In the genomic region with DNA sequence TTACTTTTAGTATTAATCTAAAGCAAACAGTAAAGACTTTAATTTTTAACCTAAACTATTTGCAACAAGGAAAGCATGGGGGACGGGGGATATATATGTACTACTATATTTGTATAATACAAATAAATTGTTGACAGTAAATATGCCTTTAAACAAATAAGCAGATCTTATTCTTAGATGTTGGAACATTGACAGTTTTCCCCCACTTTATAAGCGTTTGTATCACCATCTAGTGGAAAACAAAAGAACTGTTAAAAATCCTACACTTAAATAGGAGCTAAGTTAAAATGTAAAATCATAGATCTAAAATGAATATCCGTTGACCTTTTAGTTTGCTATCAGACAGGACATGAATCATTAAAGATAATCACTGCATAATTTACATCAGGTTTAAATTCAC, we compare ENCODE assay signal across 8 cellular contexts. TPM values are rescaled to one million over a fixed set of nuclear protein-coding genes. Genes with fewer than 3 reads are reported as not detected.
DNase-seq lines count a peak whose midpoint lies in the region; ATAC-seq and TF ChIP-seq lines count a peak whose summit lies in the region.
"Had no signal": no experiment of that assay in that cellular context is flagged by ENCODE, and none has a peak within 500 bp of the region (broad histone marks: within the 10 kb centered on the region; RNA-seq: fewer than 3 reads in every experiment).

No MANE protein-coding gene starts in this region.

- H3K9me2 ChIP-seq in Loucy (replicated peaks; ENCODE audit: low read depth, low read length), result no peaks in the 10 kb centered on the region

- peak; percentile 77 for TF ChIP-seq CTCF in Loucy (conservative IDR thresholded peaks at IDR 0.05; ENCODE audit: low read length)

- no peaks in the 10 kb centered on the region for H3K9me3 Mint-ChIP-seq in activated T-helper 2 cell treated with anti-CD3 and anti-CD28 coated beads, Interferon-gamma antibody, Interleukin-2, Interleukin-4, amounts not matched to agents 10 μg/mL and 5 μg/mL and 100 μg/mL, durations not matched to agents 14 hours and 24 hours and 36 hours
- H3K9me3 Mint-ChIP-seq: T-helper 1 cell treated with Interleukin-12 subunit alpha and Interleukin-12 subunit beta and Interleukin-4 antibody, amounts not matched to agents 30 μg/mL and 1 μg/mL, for 36 hours had no signal

- no peaks in the 10 kb centered on the region for H3K4me1 ChIP-seq in Loucy (ENCODE audit: insufficient read depth, low read length, poor library complexity, severe bottlenecking)

- H3K4me1 Mint-ChIP-seq in activated T-helper 2 cell treated with anti-CD3 and anti-CD28 coated beads, Interferon-gamma antibody, Interleukin-2, Interleukin-4, amounts not matched to agents 10 μg/mL and 5 μg/mL and 100 μg/mL, durations not matched to agents 14 hours and 24 hours and 36 hours (ENCODE audit: low read depth), result peaks cover 15% of the 10 kb centered on the region

- no peaks in the 10 kb centered on the region for H3K79me2 ChIP-seq in Loucy (ENCODE audit: insufficient read depth, low read length)

- intact Hi-C loops in activated T-helper 2 cell treated with anti-CD3 and anti-CD28 coated beads, Interferon-gamma antibody, Interleukin-2, Interleukin-4, amounts not matched to agents 10 μg/mL and 5 μg/mL and 100 μg/mL, durations not matched to agents 14 hours and 24 hours and 36 hours (cut with micrococcal nuclease), result loop anchor here (1.0 kb wide), 2 partner anchors 53 to 184 kb away; no protein-coding TSS in a partner anchor

- H3K27ac Mint-ChIP-seq in activated T-helper 2 cell treated with anti-CD3 and anti-CD28 coated beads, Interferon-gamma antibody, Interleukin-2, Interleukin-4, amounts not matched to agents 10 μg/mL and 5 μg/mL and 100 μg/mL, durations not matched to agents 14 hours and 24 hours and 36 hours, result no peak overlapping the region
- H3K27ac Mint-ChIP-seq: T-helper 1 cell treated with Interleukin-12 subunit alpha and Interleukin-12 subunit beta and Interleukin-4 antibody, amounts not matched to agents 30 μg/mL and 1 μg/mL, for 36 hours had no signal

- H3K9ac ChIP-seq in Loucy (ENCODE audit: low read depth, low read length, poor library complexity, severe bottlenecking), result no peak overlapping the region

- H3K4me3 ChIP-seq in Loucy (ENCODE audit: low read length, poor library complexity, severe bottlenecking), result no peak overlapping the region

- no peak overlapping the region for H3K4me3 Mint-ChIP-seq in activated T-helper 2 cell treated with anti-CD3 and anti-CD28 coated beads, Interferon-gamma antibody, Interleukin-2, Interleukin-4, amounts not matched to agents 10 μg/mL and 5 μg/mL and 100 μg/mL, durations not matched to agents 14 hours and 24 hours and 36 hours (ENCODE audit: low read depth)
- H3K4me3 Mint-ChIP-seq: T-helper 1 cell treated with Interleukin-12 subunit alpha and Interleukin-12 subunit beta and Interleukin-4 antibody, amounts not matched to agents 30 μg/mL and 1 μg/mL, for 36 hours had no signal

- DNase-seq in GF-D8 (lab: John Stamatoyannopoulos, UW) (peak; percentile 28), brain pericyte (ENCODE audit: low read depth, low spot score) (peak; percentile 13), medulla oblongata (ENCODE audit: extremely low spot score) (peak; percentile 54)
- no peak for DNase-seq in activated T-helper 2 cell treated with anti-CD3 and anti-CD28 coated beads, Interferon-gamma antibody, Interleukin-2, Interleukin-4, amounts not matched to agents 10 μg/mL and 5 μg/mL and 100 μg/mL, durations not matched to agents 14 hours and 24 hours and 36 hours (ENCODE audit: low spot score)

- no peaks in the 10 kb centered on the region for H3K9me3 ChIP-seq in Loucy (ENCODE audit: insufficient read depth, low read depth, low read length)

- ATAC-seq in GM18511 (IDR thresholded peaks at IDR 0.05; ENCODE audit: unreplicated experiment) (no peak), GM19324 (IDR thresholded peaks at IDR 0.05; ENCODE audit: low FRiP score, unreplicated experiment) (no peak)

- H3K27me3 ChIP-seq in Loucy (ENCODE audit: insufficient read depth, low read length, poor library complexity, severe bottlenecking), result no peaks in the 10 kb centered on the region

- no peaks in the 10 kb centered on the region for H4K20me1 ChIP-seq in Loucy (ENCODE audit: insufficient read depth, low read length, poor library complexity, severe bottlenecking)

- no peaks in the 10 kb centered on the region for H3F3A ChIP-seq in Loucy (ENCODE audit: low read depth)

- H3K27me3 Mint-ChIP-seq in activated T-helper 2 cell treated with anti-CD3 and anti-CD28 coated beads, Interferon-gamma antibody, Interleukin-2, Interleukin-4, amounts not matched to agents 10 μg/mL and 5 μg/mL and 100 μg/mL, durations not matched to agents 14 hours and 24 hours and 36 hours (ENCODE audit: low read depth), result no peaks in the 10 kb centered on the region

- H3K36me3 Mint-ChIP-seq in activated T-helper 2 cell treated with anti-CD3 and anti-CD28 coated beads, Interferon-gamma antibody, Interleukin-2, Interleukin-4, amounts not matched to agents 10 μg/mL and 5 μg/mL and 100 μg/mL, durations not matched to agents 14 hours and 24 hours and 36 hours (ENCODE audit: low read depth), result peaks cover 49% of the 10 kb centered on the region

- peaks cover 69% of the 10 kb centered on the region; the same call in 1 of the 2 replicates for H3K36me3 ChIP-seq in Loucy (ENCODE audit: insufficient read depth, low read length)

- no peak overlapping the region for H2AFZ ChIP-seq in Loucy (ENCODE audit: low read length)

- H3K4me2 ChIP-seq in Loucy (ENCODE audit: low read depth, low read length, poor library complexity, severe bottlenecking), result no peak overlapping the region

RNA-seq across cellular contexts. Expression of a gene that starts 50.0 kb away (rescaled TPM):
- total RNA-seq in activated T-helper 2 cell treated with anti-CD3 and anti-CD28 coated beads, Interferon-gamma antibody, Interleukin-2, Interleukin-4, amounts not matched to agents 10 μg/mL and 5 μg/mL and 100 μg/mL, durations not matched to agents 14 hours and 24 hours and 36 hours, result 92.8 and 94.5 TPM in 2 replicates
